Comparison of ENCODE assay signal across 21 cellular contexts in the genomic region with DNA sequence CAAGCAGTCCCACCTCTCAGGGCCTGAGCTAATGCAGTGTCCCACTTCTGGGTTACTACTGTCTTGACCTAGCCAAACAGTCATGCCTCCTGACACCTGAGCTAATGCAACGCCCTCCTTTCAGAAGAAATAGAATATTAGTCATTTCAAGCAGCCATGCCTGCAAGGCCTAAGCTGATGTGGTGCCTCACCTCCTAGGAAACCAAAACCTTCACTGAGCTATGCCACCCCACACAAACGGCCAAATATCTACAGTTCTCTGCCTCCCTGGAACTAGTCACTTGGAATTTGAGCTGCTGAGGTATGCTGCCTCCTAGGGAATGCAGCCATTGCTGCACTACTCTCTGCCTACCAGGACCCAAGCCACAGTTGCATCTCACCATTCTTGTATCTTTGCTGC. TPM values are rescaled to one million over a fixed set of nuclear protein-coding genes. Genes with fewer than 3 reads are reported as not detected.
DNase-seq lines count a peak whose midpoint lies in the region; ATAC-seq, FAIRE-seq and TF ChIP-seq lines count a peak whose summit lies in the region.
"Had no signal": no experiment of that assay in that cellular context is flagged by ENCODE, and none has a peak within 500 bp of the region (broad histone marks: within the 10 kb centered on the region; RNA-seq: fewer than 3 reads in every experiment).

No MANE protein-coding gene starts in this region.

- TF ChIP-seq EP300 in H1 (IDR thresholded peaks at IDR 0.05; ENCODE audit: borderline replicate concordance in 1 of 2, low read depth in 2 of 2, low read length in 2 of 2): no peak

- no peak overlapping the region for H3K4me3 Mint-ChIP-seq in stimulated activated naive B cell treated with anti-CD40 and anti-IgM and Interleukin-4, amounts not matched to agents 10 μg/mL and 1 μg/mL and 100 μg/mL, for 72 hours
- H3K4me3 Mint-ChIP-seq: CD8-positive, alpha-beta memory T cell had no signal

- no peak for DNase-seq in H1 (ENCODE audit: low read depth in 1 of 2, low spot score in 2 of 2)
- no peak for DNase-seq in stimulated activated naive B cell treated with anti-CD40 and anti-IgM and Interleukin-4, amounts not matched to agents 10 μg/mL and 1 μg/mL and 100 μg/mL, for 72 hours
- no peak for DNase-seq in kidney glomerular epithelial cell (lab: John Stamatoyannopoulos, UW)
- no peak for DNase-seq in aorta
- DNase-seq in left ventricle myocardium superior: no peak
- DNase-seq: ACHN; C1 segment of cervical spinal cord; CD8-positive, alpha-beta memory T cell; DMS53; EL; IMR-90; NCI-H1048; NCI-H1436 treated with DMSO at 0.1 percent for 48 hours; NCI-H2029; NCI-H526 had no signal

- no peak overlapping the region for H2BK5ac ChIP-seq in H1 (ENCODE audit: low read depth, low read length)

- H2BK20ac ChIP-seq in H1 (ENCODE audit: low read length): no peak overlapping the region

- H3K27ac ChIP-seq in H1 (ENCODE audit: low read depth, low read length): no peak overlapping the region
- no peak overlapping the region for H3K27ac ChIP-seq in aorta (ENCODE audit: low read depth in 1 of 2, low read length in 2 of 2)
- H3K27ac ChIP-seq: PC-9 had no signal

- H3K27me3 Mint-ChIP-seq in stimulated activated naive B cell treated with anti-CD40 and anti-IgM and Interleukin-4, amounts not matched to agents 10 μg/mL and 1 μg/mL and 100 μg/mL, for 72 hours: no peaks in the 10 kb centered on the region

- intact Hi-C loops in aorta (cut with DNase I) (no loop called here), left ventricle myocardium superior (cut with micrococcal nuclease) (no loop called here)

- H3K18ac ChIP-seq in H1 (ENCODE audit: extremely low read depth, low read length): no peak overlapping the region

- no peaks in the 10 kb centered on the region for H3K36me3 ChIP-seq in H1 (ENCODE audit: control insufficient read depth in 2 of 4, insufficient read depth in 4 of 4, low read length in 3 of 4)
- H3K36me3 ChIP-seq in aorta (ENCODE audit: control insufficient read depth in 1 of 2, insufficient read depth in 2 of 2, low read length in 1 of 2): no peaks in the 10 kb centered on the region

- no peak overlapping the region for H3K4ac ChIP-seq in H1 (replicated peaks; ENCODE audit: insufficient read length, low read depth, low read length)

- H3K27me3 ChIP-seq in H1 (replicated peaks in 1 of 4; ENCODE audit: control insufficient read depth in 3 of 4, extremely low read depth in 1 of 4, insufficient read depth in 3 of 4, low read length in 3 of 4) (no peaks in the 10 kb centered on the region), aorta (ENCODE audit: control insufficient read depth in 1 of 2, insufficient read depth in 2 of 2, low read length in 1 of 2) (no peaks in the 10 kb centered on the region)

- no peak overlapping the region for H2BK120ac ChIP-seq in H1 (replicated peaks; ENCODE audit: low read depth, low read length)

- peak in 2 of 3 experiments; percentile 3 to 33; a peak in 1 of 4 replicates for TF ChIP-seq CTCF in H1 (IDR thresholded peaks at IDR 0.05; ENCODE audit: control extremely low read depth in 1 of 3, insufficient read depth in 1 of 3, low read depth in 1 of 3, low read length in 3 of 3)

- H3K9me3 Mint-ChIP-seq in stimulated activated naive B cell treated with anti-CD40 and anti-IgM and Interleukin-4, amounts not matched to agents 10 μg/mL and 1 μg/mL and 100 μg/mL, for 72 hours: peaks cover 16 to 21% of the 10 kb centered on the region in 2 donors

- no peak overlapping the region for H3K9ac ChIP-seq in H1 (replicated peaks in 1 of 4; ENCODE audit: extremely low read depth in 1 of 4, low read depth in 3 of 4, low read length in 3 of 4)

- ATAC-seq in GM18909 (IDR thresholded peaks at IDR 0.05; ENCODE audit: poor library complexity, unreplicated experiment) (peak; percentile 45), HG03442 (IDR thresholded peaks at IDR 0.05; ENCODE audit: unreplicated experiment) (peak; percentile 53), aorta (ENCODE audit: low FRiP score) (no peak), left ventricle myocardium superior (no peak)
- peak; percentile 57 to 62 for ATAC-seq in stimulated activated naive B cell treated with anti-CD40 and anti-IgM and Interleukin-4, amounts not matched to agents 10 μg/mL and 1 μg/mL and 100 μg/mL, for 72 hours (replicated peaks)

- H4K20me1 ChIP-seq in H1 (replicated peaks in 1 of 2; ENCODE audit: control insufficient read depth in 1 of 2, insufficient read depth in 2 of 2, low read length in 2 of 2): no peaks in the 10 kb centered on the region

- CTCF ChIA-PET in H1 (lab: Charles Lee; ENCODE audit: partially characterized antibody): interaction anchor here (1.1 to 7.4 kb wide), 7 partner anchors 11 to 63 kb away, joined by 3 to 52 read pairs (median 5); no protein-coding TSS in a partner anchor

- no peak overlapping the region for H3K4me2 ChIP-seq in H1 (ENCODE audit: insufficient read depth in 1 of 2, low read depth in 2 of 2, low read length in 2 of 2)
- H3K4me2 ChIP-seq: PC-9 had no signal

- no peaks in the 10 kb centered on the region for H3K23me2 ChIP-seq in H1 (ENCODE audit: low read depth, low read length)

- H2AFZ ChIP-seq in H1 (ENCODE audit: low read length): peak overlapping the region; percentile 50; the same call in 1 of the 2 replicates
- H2AFZ ChIP-seq: PC-9 had no signal

- POLR2A ChIA-PET in H1 (lab: Charles Lee; ENCODE audit: partially characterized antibody): no interaction called here

- H3K79me1 ChIP-seq in H1 (ENCODE audit: low read depth, low read length): no peaks in the 10 kb centered on the region

- WGBS in H1 (ENCODE audit: extremely low coverage in 1 of 2, insufficient coverage in 1 of 2, insufficient read length in 1 of 2, insufficient replicate concordance in 2 of 2, low coverage in 1 of 2, low lambda C conversion rate in 2 of 2, missing lambda C conversion rate in 1 of 2), 2 experiments: 82% methylated on average over 2 of the region's 2 CpGs; no CpG with 5 or more reads in 1 of the 2 experiments
- 66 to 68% methylated on average over 2 of the region's 2 CpGs for WGBS in aorta, 2 donors

- no peak overlapping the region for H4K91ac ChIP-seq in H1 (replicated peaks; ENCODE audit: insufficient read length, low read length)

- no peak overlapping the region for H4K5ac ChIP-seq in H1 (ENCODE audit: insufficient read length, low read depth, low read length)

- no peak overlapping the region for H3K23ac ChIP-seq in H1 (ENCODE audit: insufficient read length)

- no peak overlapping the region for H2BK15ac ChIP-seq in H1 (ENCODE audit: low read length)

- H3K4me1 ChIP-seq in H1 (replicated peaks in 1 of 4; ENCODE audit: control insufficient read depth in 3 of 4, insufficient read depth in 4 of 4, low read length in 3 of 4) (no peaks in the 10 kb centered on the region), aorta (ENCODE audit: control insufficient read depth in 1 of 2, insufficient read depth in 2 of 2, low read length in 2 of 2) (no peaks in the 10 kb centered on the region)

- no peak overlapping the region for H3K56ac ChIP-seq in H1 (replicated peaks; ENCODE audit: insufficient read length, low read depth, low read length)

- TF ChIP-seq POLR2A in H1 (IDR thresholded peaks at IDR 0.05; ENCODE audit: control extremely low read depth in 1 of 2, low read depth in 2 of 2, low read length in 2 of 2): no peak

- FAIRE-seq in H1 (lab: Jason Lieb, UNC): no peak
- FAIRE-seq: HTR-8/SVneo had no signal

- peaks cover 0 to 14% of the 10 kb centered on the region in 2 donors for H3K36me3 Mint-ChIP-seq in stimulated activated naive B cell treated with anti-CD40 and anti-IgM and Interleukin-4, amounts not matched to agents 10 μg/mL and 1 μg/mL and 100 μg/mL, for 72 hours
- H3K36me3 Mint-ChIP-seq: CD8-positive, alpha-beta memory T cell had no signal

- no peak overlapping the region for H2BK12ac ChIP-seq in H1 (ENCODE audit: low read depth, low read length)

- H3K4me3 ChIP-seq in H1 (ENCODE audit: extremely low read depth in 1 of 4, insufficient read depth in 2 of 4, low read depth in 3 of 4, low read length in 4 of 4) (no peak overlapping the region), aorta (ENCODE audit: low read length in 2 of 2) (no peak overlapping the region)
- H3K4me3 ChIP-seq: PC-9 had no signal

- peaks cover 6 to 9% of the 10 kb centered on the region in 2 donors for H3K4me1 Mint-ChIP-seq in stimulated activated naive B cell treated with anti-CD40 and anti-IgM and Interleukin-4, amounts not matched to agents 10 μg/mL and 1 μg/mL and 100 μg/mL, for 72 hours

- no peak overlapping the region for H3K27ac Mint-ChIP-seq in stimulated activated naive B cell treated with anti-CD40 and anti-IgM and Interleukin-4, amounts not matched to agents 10 μg/mL and 1 μg/mL and 100 μg/mL, for 72 hours
- H3K27ac Mint-ChIP-seq: CD8-positive, alpha-beta memory T cell had no signal

- H3K14ac ChIP-seq in H1 (ENCODE audit: insufficient read length): no peak overlapping the region

- no peak overlapping the region for H2AK5ac ChIP-seq in H1 (ENCODE audit: low read depth, low read length)

- TF ChIP-seq RAD21 in H1 (IDR thresholded peaks at IDR 0.05 in 1 of 2, conservative IDR thresholded peaks at IDR 0.05 in 1 of 2; ENCODE audit: low read depth in 2 of 2, low read length in 2 of 2): no peak; a peak in 1 of 4 replicates

- no peaks in the 10 kb centered on the region for H3K9me3 ChIP-seq in H1 (ENCODE audit: insufficient read depth in 2 of 2, low read depth in 1 of 2, low read length in 1 of 2)
- peaks cover 8% of the 10 kb centered on the region for H3K9me3 ChIP-seq in aorta (ENCODE audit: control insufficient read depth, low read length)

- no peaks in the 10 kb centered on the region for H3K79me2 ChIP-seq in H1 (ENCODE audit: control insufficient read depth in 1 of 2, insufficient read depth in 2 of 2, low read length in 2 of 2)

- no peak overlapping the region for H4K8ac ChIP-seq in H1 (ENCODE audit: extremely low read depth, insufficient read depth, low read length)

RNA-seq across cellular contexts. Expression of gene MS4A6E, which starts 8.3 kb away (rescaled TPM):
- total RNA-seq in H1 (2021; fragmentation: NEBNext Ultra II Directional; extraction: Animal tissue kit (Norgen Biotek cat#: 25700)): not detected in 2 replicates
- polyA plus RNA-seq in H1 (2011; rRNA removed) (not detected in 2 replicates), aorta (not detected)
- polyA plus RNA-seq in H1 (2011; cell fraction: cytosol; rRNA removed): not detected
- polyA plus RNA-seq in H1 (2011; cell fraction: nucleus; rRNA removed): not detected
- not detected in 4 replicates for polyA plus RNA-seq in H1 (2012, experiment 1 of 2)
- polyA plus RNA-seq in H1 (2012, experiment 2 of 2): not detected
- not detected for polyA plus RNA-seq in H1 (2013, experiment 1 of 2)
- polyA plus RNA-seq in H1 (2013, experiment 2 of 2): not detected
- polyA minus RNA-seq in H1 (2011; rRNA and poly(A)+ RNA removed): not detected in 2 replicates
- polyA minus RNA-seq in H1 (2011; cell fraction: cytosol; rRNA and poly(A)+ RNA removed): not detected
- not detected for polyA minus RNA-seq in H1 (2011; cell fraction: nucleus; rRNA and poly(A)+ RNA removed)
- total RNA-seq in aorta (1 to 10 TPM in 1 of 2 donors, not detected in 1; 1.3 TPM), left ventricle myocardium superior (not detected)
- total RNA-seq: CD8-positive, alpha-beta memory T cell; H4; IMR-90; MCF 10A; PC-9 had no signal
- polyA plus RNA-seq: CD8-positive, alpha-beta memory T cell; IMR-90 had no signal

RNA-seq across cellular contexts. Expression of gene MS4A4A, which starts 38.3 kb away (rescaled TPM):
- total RNA-seq in H1 (2021; fragmentation: NEBNext Ultra II Directional; extraction: Animal tissue kit (Norgen Biotek cat#: 25700)): not detected in 2 replicates
- polyA plus RNA-seq in H1 (2011; rRNA removed) (not detected in 2 replicates), aorta (10 to 100 TPM in 1 of 2 donors, 1 to 10 TPM in 1; 3.9 to 42.8 TPM)
- not detected for polyA plus RNA-seq in H1 (2011; cell fraction: cytosol; rRNA removed)
- not detected for polyA plus RNA-seq in H1 (2011; cell fraction: nucleus; rRNA removed)
- not detected in 4 replicates for polyA plus RNA-seq in H1 (2012, experiment 1 of 2)
- not detected for polyA plus RNA-seq in H1 (2012, experiment 2 of 2)
- polyA plus RNA-seq in H1 (2013, experiment 1 of 2): not detected
- polyA plus RNA-seq in H1 (2013, experiment 2 of 2): not detected
- polyA minus RNA-seq in H1 (2011; rRNA and poly(A)+ RNA removed): not detected in 2 replicates
- not detected for polyA minus RNA-seq in H1 (2011; cell fraction: cytosol; rRNA and poly(A)+ RNA removed)
- polyA minus RNA-seq in H1 (2011; cell fraction: nucleus; rRNA and poly(A)+ RNA removed): not detected
- total RNA-seq in aorta (10 to 100 TPM; 32.0 to 67.0 TPM), left ventricle myocardium superior (13.4 TPM)
- total RNA-seq: IMR-90, MCF 10A, PC-9 had no signal
- polyA plus RNA-seq: CD8-positive, alpha-beta memory T cell; IMR-90 had no signal

RNA-seq across cellular contexts. Expression of gene MS4A7, which starts 59.6 kb away (rescaled TPM):
- total RNA-seq in H1 (2021; fragmentation: NEBNext Ultra II Directional; extraction: Animal tissue kit (Norgen Biotek cat#: 25700)): not detected in 2 replicates
- polyA plus RNA-seq in H1 (2011; rRNA removed) (0.05 TPM in 1 of 2 replicates, not detected in the other), aorta (10 to 100 TPM in 1 of 2 donors, 1 to 10 TPM in 1; 7.9 to 33.6 TPM)
- not detected for polyA plus RNA-seq in H1 (2011; cell fraction: cytosol; rRNA removed)
- polyA plus RNA-seq in H1 (2011; cell fraction: nucleus; rRNA removed): not detected
- not detected in 4 replicates for polyA plus RNA-seq in H1 (2012, experiment 1 of 2)
- not detected for polyA plus RNA-seq in H1 (2012, experiment 2 of 2)
- polyA plus RNA-seq in H1 (2013, experiment 1 of 2): 0.08 TPM
- not detected for polyA plus RNA-seq in H1 (2013, experiment 2 of 2)
- not detected in 2 replicates for polyA minus RNA-seq in H1 (2011; rRNA and poly(A)+ RNA removed)
- polyA minus RNA-seq in H1 (2011; cell fraction: cytosol; rRNA and poly(A)+ RNA removed): not detected
- not detected for polyA minus RNA-seq in H1 (2011; cell fraction: nucleus; rRNA and poly(A)+ RNA removed)
- total RNA-seq in aorta (100 to 1,000 TPM in 1 of 2 donors, 10 to 100 TPM in 1; 78.1 to 121 TPM), left ventricle myocardium superior (13.0 TPM)
- total RNA-seq: H4, IMR-90, MCF 10A, PC-9 had no signal
- polyA plus RNA-seq: CD8-positive, alpha-beta memory T cell; IMR-90 had no signal

Comparison
In these comparisons a context has a peak if more than half of its experiments do, and no peak if none do; other contexts are left out.
1. ATAC-seq: peak in GM18909 (single experiment), HG03442 (single experiment) and stimulated activated naive B cell treated with anti-CD40 and anti-IgM and Interleukin-4, amounts not matched to agents 10 μg/mL and 1 μg/mL and 100 μg/mL, for 72 hours (2 of 2); none in aorta (single experiment) and left ventricle myocardium superior (single experiment).
2. RNA of gene MS4A4A, which starts 38.3 kb away (total RNA-seq): 32.0 to 67.0 TPM in aorta and 13.4 TPM in left ventricle myocardium superior (single experiment); not detected in H1; every median in the first group is over 10 times any median in the second.
3. RNA of gene MS4A7, which starts 59.6 kb away (total RNA-seq): 78.1 to 121 TPM in aorta and 13.0 TPM in left ventricle myocardium superior (single experiment); not detected in H1; every median in the first group is over 10 times any median in the second.